Comparison of ENCODE assay signal across 8 cellular contexts in the genomic region with DNA sequence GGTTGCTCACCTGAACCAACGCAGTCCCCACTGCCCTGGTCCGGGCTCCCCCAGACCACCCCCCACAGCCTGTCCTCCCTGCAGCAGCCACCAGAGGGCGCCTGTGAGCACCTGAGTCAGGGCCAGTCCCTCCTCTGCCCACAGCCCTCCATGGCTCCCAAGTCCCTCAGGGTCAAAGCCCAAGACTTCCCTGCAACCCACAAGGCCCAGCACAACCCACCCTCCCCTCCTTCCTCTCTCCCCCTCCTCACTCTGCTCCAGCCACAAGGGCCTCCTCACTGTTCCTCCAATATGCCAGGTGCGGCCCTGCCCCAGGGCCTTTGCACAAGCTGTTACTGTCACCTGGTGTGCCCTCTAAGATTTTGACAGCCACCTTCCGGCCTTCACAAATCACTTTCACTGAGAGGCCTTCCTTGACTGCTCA. TPM values are rescaled to one million over a fixed set of nuclear protein-coding genes. Genes with fewer than 3 reads are reported as not detected.
DNase-seq lines count a peak whose midpoint lies in the region; ATAC-seq, FAIRE-seq and TF ChIP-seq lines count a peak whose summit lies in the region.

No MANE protein-coding gene starts in this region.

- no peak overlapping the region for H3K4me3 ChIP-seq in Panc1 (ENCODE audit: low read depth in 2 of 2, low read length in 2 of 2)
- H3K4me3 ChIP-seq in keratinocyte (ENCODE audit: control insufficient read depth in 2 of 3, extremely low read depth in 1 of 3, insufficient read depth in 2 of 3, low read depth in 1 of 3, low read length in 3 of 3): no peak overlapping the region

- CTCF ChIA-PET in Panc1 (lab: Charles Lee): interaction anchor here (0.6 to 1.1 kb wide), 2 partner anchors 14 to 18 kb away, joined by 3 to 7 read pairs; no protein-coding TSS in a partner anchor

- peak; percentile 52; the same call in 1 of the 2 replicates for ATAC-seq in Panc1
- ATAC-seq in HG03108 (IDR thresholded peaks at IDR 0.05; ENCODE audit: unreplicated experiment): no peak

- H3K4me1 ChIP-seq in Panc1 (ENCODE audit: control insufficient read depth, insufficient read depth, low read length) (peaks cover 6% of the 10 kb centered on the region), keratinocyte (ENCODE audit: control insufficient read depth, extremely low read depth, insufficient read depth, low read length) (peaks cover 14% of the 10 kb centered on the region)

- H2AFZ ChIP-seq in keratinocyte (ENCODE audit: control insufficient read depth, low read length): no peak overlapping the region

- no peak for FAIRE-seq in keratinocyte (lab: Jason Lieb, UNC)

- H3K9me3 ChIP-seq in Panc1 (ENCODE audit: control insufficient read depth, insufficient read depth, low read depth, low read length): no peaks in the 10 kb centered on the region
- H3K9me3 ChIP-seq in keratinocyte (ENCODE audit: control insufficient read depth, low read depth, low read length): no peaks in the 10 kb centered on the region

- no peak overlapping the region for H3K9ac ChIP-seq in keratinocyte (ENCODE audit: control insufficient read depth, extremely low read depth, insufficient read depth, low read length)

- TF ChIP-seq CTCF in C4-2B (conservative IDR thresholded peaks at IDR 0.05) (peak; percentile 85), Panc1 (IDR thresholded peaks at IDR 0.05) (peak; percentile 88), keratinocyte (optimal IDR thresholded peaks at IDR 0.05 in 1 of 3, IDR thresholded peaks at IDR 0.05 in 1 of 3, conservative IDR thresholded peaks at IDR 0.05 in 1 of 3; ENCODE audit: extremely low read depth in 1 of 3, insufficient read depth in 2 of 3, low read length in 3 of 3) (peak; percentile 86 to 99 (median 88))

- POLR2A ChIA-PET in Panc1 (lab: Charles Lee): interaction anchor here (0.6 to 0.7 kb wide), 2 partner anchors 13 to 42 kb away, joined by 3 to 5 read pairs; no protein-coding TSS in a partner anchor

- no peaks in the 10 kb centered on the region for H3K9me1 ChIP-seq in keratinocyte (ENCODE audit: control insufficient read depth, extremely low read depth, insufficient read depth, low read length)

- H3K27me3 ChIP-seq in Panc1 (ENCODE audit: control insufficient read depth, insufficient read depth, low read length) (no peaks in the 10 kb centered on the region), keratinocyte (ENCODE audit: control insufficient read depth, extremely low read depth, insufficient read depth, low read length) (no peaks in the 10 kb centered on the region)

- BruUV-seq in Panc1 (replicated peaks; lab: Mats Ljungman, UMichigan): no TSS peak

- dilution Hi-C loops in keratinocyte (cut with MboI; ENCODE audit: extremely low pct_ligation_motif_present, low sequenced_read_pairs): no loop called here

- no peak overlapping the region for H3K4me2 ChIP-seq in keratinocyte (ENCODE audit: control insufficient read depth, extremely low read depth, insufficient read depth, low read depth, low read length)

- H4K20me1 ChIP-seq in keratinocyte (ENCODE audit: control insufficient read depth, extremely low read depth, insufficient read depth, low read length): no peaks in the 10 kb centered on the region

- H3K36me3 ChIP-seq in Panc1 (ENCODE audit: control insufficient read depth, insufficient read depth, low read length): no peaks in the 10 kb centered on the region
- H3K36me3 ChIP-seq in keratinocyte (ENCODE audit: control insufficient read depth in 2 of 2, extremely low read depth in 1 of 2, insufficient read depth in 2 of 2, low read length in 2 of 2): peaks cover 34 to 45% of the 10 kb centered on the region in 2 experiments

- H3K27ac ChIP-seq in C4-2B (no peak overlapping the region), Panc1 (ENCODE audit: low read length) (no peak overlapping the region), keratinocyte (ENCODE audit: control insufficient read depth, insufficient read depth, low read length) (no peak overlapping the region)

- intact Hi-C loops in Panc1 (cut with micrococcal nuclease; ENCODE audit: unreplicated experiment): no loop called here

- DNase-seq in Panc1 (ENCODE audit: low read depth, low spot score): peak; percentile 30
- DNase-seq in activated gamma-delta T cell treated with anti-CD3 and anti-CD28 coated beads, Interleukin-2, amount 50 U/mL, for 16 hours (ENCODE audit: low read depth): peak; percentile 65
- no peak for DNase-seq in keratinocyte (ENCODE audit: low read depth, low spot score)
- DNase-seq in stimulated activated CD8-positive, alpha-beta memory T cell treated with anti-CD3 and anti-CD28 coated beads, Interleukin-4, amount 100 ng/mL, for 48 hours: peak; percentile 90
- DNase-seq in HT-29 (ENCODE audit: low spot score): no peak
- DNase-seq in hepatic stellate cell (ENCODE audit: low spot score): no peak

- H3K79me2 ChIP-seq in keratinocyte (ENCODE audit: control insufficient read depth, insufficient read depth, low read length): peaks cover 71% of the 10 kb centered on the region

- in situ Hi-C loops in Panc1 (cut with HindIII; ENCODE audit: low pct_unique_long_range_greater_than_20kb, low sequenced_read_pairs): no loop called here

RNA-seq across cellular contexts. Expression of gene GNA15, which starts 10.9 kb away (rescaled TPM):
- 6.2 TPM for total RNA-seq in Panc1 (2021; ENCODE audit: unreplicated experiment)
- polyA plus RNA-seq in Panc1 (2012; ENCODE audit: insufficient read length): 8.4 TPM
- 60.0 to 77.0 TPM (median 71.9 TPM) in 3 replicates for polyA plus RNA-seq in keratinocyte
- polyA plus RNA-seq in keratinocyte (2011; ENCODE audit: low read depth): 31.8 TPM
- 59.1 and 99.8 TPM in 2 replicates for polyA plus RNA-seq in keratinocyte (2011; cell fraction: cytosol; rRNA removed)
- polyA plus RNA-seq in keratinocyte (2011; cell fraction: nucleus; rRNA removed): 31.2 and 40.4 TPM in 2 replicates
- 92.2 and 95.0 TPM in 2 replicates for polyA plus RNA-seq in keratinocyte (2012; ENCODE audit: low replicate concordance)
- polyA minus RNA-seq in keratinocyte: 47.1 to 107 TPM (median 56.3 TPM) in 3 replicates
- 115 TPM for polyA minus RNA-seq in keratinocyte (2011; cell fraction: cytosol; rRNA and poly(A)+ RNA removed)
- 30.8 and 32.5 TPM in 2 replicates for polyA minus RNA-seq in keratinocyte (2011; cell fraction: nucleus; rRNA and poly(A)+ RNA removed)
- total RNA-seq in HT-29 (2014; rRNA removed; shearing (Covaris generic)): 15.9 and 20.0 TPM in 2 replicates

RNA-seq across cellular contexts. Expression of gene S1PR4, which starts 31.9 kb away (rescaled TPM):
- total RNA-seq in Panc1 (2021; ENCODE audit: unreplicated experiment): 0.26 TPM
- not detected for polyA plus RNA-seq in Panc1 (2012; ENCODE audit: insufficient read length)
- 0.08 to 0.14 TPM in 2 of 3 replicates, not detected in the other for polyA plus RNA-seq in keratinocyte
- polyA plus RNA-seq in keratinocyte (2011; ENCODE audit: low read depth): not detected
- polyA plus RNA-seq in keratinocyte (2011; cell fraction: cytosol; rRNA removed): 0.04 TPM in 1 of 2 replicates, not detected in the other
- polyA plus RNA-seq in keratinocyte (2011; cell fraction: nucleus; rRNA removed): 0.37 and 0.48 TPM in 2 replicates
- polyA plus RNA-seq in keratinocyte (2012; ENCODE audit: low replicate concordance): 0.47 TPM in 1 of 2 replicates, not detected in the other
- polyA minus RNA-seq in keratinocyte: 0.19 to 0.49 TPM in 2 of 3 replicates, not detected in the other
- not detected for polyA minus RNA-seq in keratinocyte (2011; cell fraction: cytosol; rRNA and poly(A)+ RNA removed)
- polyA minus RNA-seq in keratinocyte (2011; cell fraction: nucleus; rRNA and poly(A)+ RNA removed): 0.39 and 1.8 TPM in 2 replicates
- not detected in 2 replicates for total RNA-seq in HT-29 (2014; rRNA removed; shearing (Covaris generic))

RNA-seq across cellular contexts. Expression of gene NCLN, which starts 39.0 kb away (rescaled TPM):
- total RNA-seq in Panc1 (2021; ENCODE audit: unreplicated experiment): 132 TPM
- 171 TPM for polyA plus RNA-seq in Panc1 (2012; ENCODE audit: insufficient read length)
- 40.5 to 72.7 TPM (median 72.1 TPM) in 3 replicates for polyA plus RNA-seq in keratinocyte
- 16.6 TPM for polyA plus RNA-seq in keratinocyte (2011; ENCODE audit: low read depth)
- polyA plus RNA-seq in keratinocyte (2011; cell fraction: cytosol; rRNA removed): 26.9 and 50.1 TPM in 2 replicates
- polyA plus RNA-seq in keratinocyte (2011; cell fraction: nucleus; rRNA removed): 93.6 and 114 TPM in 2 replicates
- 40.6 and 101 TPM in 2 replicates for polyA plus RNA-seq in keratinocyte (2012; ENCODE audit: low replicate concordance)
- 56.3 to 179 TPM (median 58.1 TPM) in 3 replicates for polyA minus RNA-seq in keratinocyte
- 124 TPM for polyA minus RNA-seq in keratinocyte (2011; cell fraction: cytosol; rRNA and poly(A)+ RNA removed)
- 129 and 152 TPM in 2 replicates for polyA minus RNA-seq in keratinocyte (2011; cell fraction: nucleus; rRNA and poly(A)+ RNA removed)
- total RNA-seq in HT-29 (2014; rRNA removed; shearing (Covaris generic)): 95.3 and 104 TPM in 2 replicates

RNA-seq across cellular contexts. Expression of gene GNA11, which starts 52.5 kb away (rescaled TPM):
- 64.6 TPM for total RNA-seq in Panc1 (2021; ENCODE audit: unreplicated experiment)
- 120 TPM for polyA plus RNA-seq in Panc1 (2012; ENCODE audit: insufficient read length)
- 12.7 to 47.8 TPM (median 17.6 TPM) in 3 replicates for polyA plus RNA-seq in keratinocyte
- polyA plus RNA-seq in keratinocyte (2011; ENCODE audit: low read depth): 5.3 TPM
- 23.6 and 40.7 TPM in 2 replicates for polyA plus RNA-seq in keratinocyte (2011; cell fraction: cytosol; rRNA removed)
- 30.7 and 37.7 TPM in 2 replicates for polyA plus RNA-seq in keratinocyte (2011; cell fraction: nucleus; rRNA removed)
- polyA plus RNA-seq in keratinocyte (2012; ENCODE audit: low replicate concordance): 30.2 and 62.2 TPM in 2 replicates
- polyA minus RNA-seq in keratinocyte: 28.8 to 128 TPM (median 38.1 TPM) in 3 replicates
- polyA minus RNA-seq in keratinocyte (2011; cell fraction: cytosol; rRNA and poly(A)+ RNA removed): 40.5 TPM
- polyA minus RNA-seq in keratinocyte (2011; cell fraction: nucleus; rRNA and poly(A)+ RNA removed): 17.4 and 19.7 TPM in 2 replicates
- 54.1 and 68.2 TPM in 2 replicates for total RNA-seq in HT-29 (2014; rRNA removed; shearing (Covaris generic))

Comparison
In these comparisons a context has a peak if more than half of its experiments do, and no peak if none do; other contexts are left out.
1. DNase-seq: peak in Panc1 (single experiment), activated gamma-delta T cell treated with anti-CD3 and anti-CD28 coated beads, Interleukin-2, amount 50 U/mL, for 16 hours (single experiment) and stimulated activated CD8-positive, alpha-beta memory T cell treated with anti-CD3 and anti-CD28 coated beads, Interleukin-4, amount 100 ng/mL, for 48 hours (single experiment); none in keratinocyte (single experiment), HT-29 (single experiment) and hepatic stellate cell (single experiment).
2. Peak in every context shown above with its lines, with median percentiles within 50 percentile points of each other: CTCF ChIP-seq.